8 cellular contexts compared by ENCODE assay signal in genomic region chr20:33791959-33792597, GRCh38. TPM values are rescaled to one million over a fixed set of nuclear protein-coding genes. Genes with fewer than 3 reads are reported as not detected.
DNase-seq lines count a peak whose midpoint lies in the region; ATAC-seq and TF ChIP-seq lines count a peak whose summit lies in the region.

No MANE protein-coding gene starts in this region.

- peak; percentile 99 for TF ChIP-seq CTCF in Calu3 (IDR thresholded peaks at IDR 0.05; ENCODE audit: unreplicated experiment)
- peak; percentile 84 for TF ChIP-seq CTCF in epithelial cell of proximal tubule (conservative IDR thresholded peaks at IDR 0.05; ENCODE audit: low read depth, low read length)
- TF ChIP-seq CTCF in neural cell (IDR thresholded peaks at IDR 0.05; ENCODE audit: poor library complexity, severe bottlenecking): peak; percentile 60

- intact Hi-C loops in Calu3 (cut with micrococcal nuclease; ENCODE audit: unreplicated experiment): loop anchor here (5.0 to 10.0 kb wide), 2 partner anchors 123 to 275 kb away; no protein-coding TSS in a partner anchor

- TF ChIP-seq EP300 in neural cell (conservative IDR thresholded peaks at IDR 0.05; ENCODE audit: poor library complexity, severe bottlenecking): no peak

- DNase-seq in Calu3: peak; percentile 86
- peak; percentile 31 for DNase-seq in LoVo (ENCODE audit: low spot score)
- peak; percentile 16 to 41 (median 28) for DNase-seq in activated CD8-positive, alpha-beta memory T cell treated with anti-CD3 and anti-CD28 coated beads for 48 hours (ENCODE audit: low read depth in 2 of 3, low spot score in 2 of 3)
- DNase-seq in epithelial cell of proximal tubule (ENCODE audit: low read depth): no peak
- DNase-seq in occipital lobe (lab: John Stamatoyannopoulos, UW): no peak

- H2AFZ ChIP-seq in neural cell (ENCODE audit: low read depth, low read length): no peak overlapping the region

- H3K27ac Mint-ChIP-seq in Calu3 (ENCODE audit: unreplicated experiment): peak overlapping the region; percentile 78

- peak; percentile 63 for TF ChIP-seq RAD21 in neural cell (conservative IDR thresholded peaks at IDR 0.05)

- no peak overlapping the region for H3K4me3 ChIP-seq in epithelial cell of proximal tubule (ENCODE audit: low read depth, low read length)
- no peak overlapping the region for H3K4me3 ChIP-seq in neural cell (ENCODE audit: low read length)

- no peak overlapping the region for H3K9ac ChIP-seq in neural cell (ENCODE audit: low read length)

- no peaks in the 10 kb centered on the region for H3K9me2 ChIP-seq in neural cell (ENCODE audit: insufficient read depth, low read length)

- no peaks in the 10 kb centered on the region for H3K79me2 ChIP-seq in neural cell (replicated peaks; ENCODE audit: insufficient read depth, low read length)

- H3K4me3 Mint-ChIP-seq in Calu3 (ENCODE audit: low read depth, unreplicated experiment): no peak overlapping the region

- H3K36me3 Mint-ChIP-seq in Calu3 (ENCODE audit: insufficient read depth, unreplicated experiment): peaks cover 64% of the 10 kb centered on the region

- no peaks in the 10 kb centered on the region for H3K36me3 ChIP-seq in neural cell (ENCODE audit: insufficient read depth, low read length)

- H3F3A ChIP-seq in neural cell (ENCODE audit: insufficient read depth, low read length, poor library complexity, severe bottlenecking): no peaks in the 10 kb centered on the region

- no peaks in the 10 kb centered on the region for H3K27me3 Mint-ChIP-seq in Calu3 (ENCODE audit: unreplicated experiment)

- no peaks in the 10 kb centered on the region for H3K9me3 ChIP-seq in neural cell (ENCODE audit: low read length)

- no peaks in the 10 kb centered on the region for H4K20me1 ChIP-seq in neural cell (ENCODE audit: insufficient read depth)

- no peak overlapping the region for H3K4me2 ChIP-seq in neural cell (ENCODE audit: low read length)

- CTCF ChIA-PET in Calu3 (lab: Charles Lee): interaction anchor here (0.8 to 5.6 kb wide), 6 partner anchors 13 to 218 kb away, joined by 3 to 29 read pairs (median 4); partner anchors contain the start of gene CHMP4B

- no peak overlapping the region for H3K27ac ChIP-seq in neural cell (ENCODE audit: low read length)

- BruUV-seq in Calu3 (replicated peaks; lab: Mats Ljungman, UMichigan): no TSS peak

- no peaks in the 10 kb centered on the region for H3K27me3 ChIP-seq in neural cell (ENCODE audit: insufficient read depth, low read depth, low read length)

- no peaks in the 10 kb centered on the region for H3K9me3 Mint-ChIP-seq in Calu3 (ENCODE audit: low read depth, unreplicated experiment)

- ATAC-seq in HG03025 (IDR thresholded peaks at IDR 0.05; ENCODE audit: low FRiP score, unreplicated experiment) (no peak), GM21447 (IDR thresholded peaks at IDR 0.05; ENCODE audit: unreplicated experiment) (no peak)

- H3K4me1 Mint-ChIP-seq in Calu3 (ENCODE audit: low read depth, unreplicated experiment): peaks cover 88% of the 10 kb centered on the region

TF ChIP-seq in neural cell, 6 proteins besides CTCF, POLR2A, EP300 and RAD21:
- TF ChIP-seq SMC3 (conservative IDR thresholded peaks at IDR 0.05; ENCODE audit: poor library complexity) (peak; percentile 66), TAF1 (IDR thresholded peaks at IDR 0.05; ENCODE audit: low read depth) (no peak)

RNA-seq across cellular contexts. Expression of gene CHMP4B, which starts 19.1 kb away (rescaled TPM):
- total RNA-seq in Calu3 (2022) (234 and 245 TPM in 2 replicates), epithelial cell of proximal tubule (41.3 and 59.0 TPM in 2 replicates), occipital lobe (26.4 TPM)
- 78.9 and 83.8 TPM in 2 replicates for polyA plus RNA-seq in neural cell
- polyA minus RNA-seq in neural cell: 43.1 and 43.8 TPM in 2 replicates

Comparison
In these comparisons a context has a peak if more than half of its experiments do, and no peak if none do; other contexts are left out.
1. DNase-seq: peak in Calu3 (single experiment), LoVo (single experiment) and activated CD8-positive, alpha-beta memory T cell treated with anti-CD3 and anti-CD28 coated beads for 48 hours (3 of 3); none in epithelial cell of proximal tubule (single experiment) and occipital lobe (single experiment).
2. Peak in every context shown above with its lines, with median percentiles within 50 percentile points of each other: CTCF ChIP-seq.